ENCODE assay signal across 22 cellular contexts in the genomic region with DNA sequence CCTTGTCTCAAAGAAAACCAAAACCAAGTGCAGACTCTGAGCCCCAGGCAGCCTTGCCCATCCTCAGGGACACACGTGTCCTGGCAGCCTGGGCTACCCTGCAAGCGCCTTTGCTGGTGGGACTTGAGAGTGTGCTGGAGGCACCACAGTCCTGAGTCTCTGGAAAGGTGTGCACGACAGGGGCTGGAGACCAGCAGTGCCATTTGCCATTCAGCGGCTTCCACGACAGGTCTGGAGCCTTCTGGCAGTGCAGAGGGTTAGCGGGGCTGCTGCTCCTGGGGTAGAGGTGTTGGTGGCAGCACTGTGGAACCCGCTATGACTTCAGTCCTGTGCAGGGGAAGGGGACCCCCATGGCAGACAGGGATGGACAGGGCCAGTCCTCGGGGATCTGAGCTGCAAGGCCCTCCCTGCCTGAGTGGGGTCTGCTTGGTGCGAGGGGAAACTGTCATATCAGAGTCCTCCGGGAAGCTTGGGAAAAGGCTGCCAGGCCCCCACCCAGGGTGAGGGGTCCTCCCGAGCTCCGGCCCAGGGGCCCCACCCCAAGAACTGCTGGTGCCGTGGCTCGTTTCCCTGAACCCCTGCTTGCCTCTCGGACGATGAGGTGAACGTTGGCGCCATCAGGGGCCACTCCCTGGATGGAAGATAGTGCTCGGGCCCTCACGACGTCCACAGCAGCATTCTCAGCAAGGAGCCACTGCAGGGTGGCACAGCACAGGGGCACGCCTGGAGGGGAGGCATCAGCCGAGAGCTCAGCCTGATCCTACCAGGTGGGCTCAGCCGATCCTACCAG. TPM values are rescaled to one million over a fixed set of nuclear protein-coding genes. Genes with fewer than 3 reads are reported as not detected.
"Had no signal": no experiment of that assay in that cellular context is flagged by ENCODE, and none has a peak within 500 bp of the region (broad histone marks: within the 10 kb centered on the region; RNA-seq: fewer than 3 reads in every experiment).

No MANE protein-coding gene starts in this region.

- H3K9me3 ChIP-seq: mucosa of descending colon, stomach, testis, tibial artery had no signal

- H3K4me2 ChIP-seq: smooth muscle cell had no signal

- H3K4me1 ChIP-seq: testis had no signal

- ATAC-seq: effector memory CD8-positive, alpha-beta T cell; left lobe of liver; mucosa of descending colon; natural killer cell treated with Interleukin-12 subunit alpha and Interleukin-12 subunit beta and Interleukin-15 and Interleukin-18, amount 100 ng/mL, for 72 hours; sciatic nerve; stimulated activated effector memory CD8-positive, alpha-beta T cell treated with anti-CD3 and anti-CD28 coated beads, Interleukin-12 subunit alpha, Interleukin-12 subunit beta, amount 100 ng/mL, for 72 hours had no signal

- H3K4me3 ChIP-seq: lung, mucosa of descending colon, smooth muscle cell, stomach, testis, tibial artery had no signal

- H3K27ac ChIP-seq: stomach, testis, tibial artery had no signal

- H3K27me3 ChIP-seq: stomach, testis, tibial artery had no signal

- DNase-seq: cerebellar nuclear complex; cortex of kidney; effector memory CD8-positive, alpha-beta T cell; mesenchymal stem cell; mucosa of descending colon; naive B cell; posterior cingulate gyrus; retina; stimulated activated CD4-positive, alpha-beta T cell treated with anti-CD3 and anti-CD28 coated beads, Interleukin-2, amount 100 ng/mL, for 24 hours; stimulated activated CD4-positive, alpha-beta T cell treated with anti-CD3 and anti-CD28 coated beads, Interleukin-4, amount 100 ng/mL, for 24 hours; stimulated activated naive CD4-positive, alpha-beta T cell treated with Interleukin-2 at 50 U/mL for 16 hours; stomach; testis; tibial artery had no signal

RNA-seq across cellular contexts. Expression of a gene that starts 17.2 kb away (rescaled TPM):
- polyA plus RNA-seq: keratinocyte, liver had no signal
